8 cellular contexts compared by ENCODE assay signal in genomic region chr1:210291786-210292275, GRCh38. TPM values are rescaled to one million over a fixed set of nuclear protein-coding genes. Genes with fewer than 3 reads are reported as not detected.
DNase-seq lines count a peak whose midpoint lies in the region; ATAC-seq and TF ChIP-seq lines count a peak whose summit lies in the region.

No MANE protein-coding gene starts in this region.

- peak overlapping the region; percentile 63 for H3K4me3 Mint-ChIP-seq in MCF 10A (ENCODE audit: unreplicated experiment)

- no peak for TF ChIP-seq CTCF in MCF 10A (IDR thresholded peaks at IDR 0.05; ENCODE audit: unreplicated experiment)

- peaks cover 41% of the 10 kb centered on the region for H3K27me3 Mint-ChIP-seq in MCF 10A (ENCODE audit: insufficient read depth, unreplicated experiment)

- POLR2A ChIA-PET in MCF 10A (lab: Yijun Ruan, JAX): interaction anchor here (1.7 kb wide), 1 partner anchor 12 kb away, joined by 4 read pairs; no protein-coding TSS in a partner anchor

- no peaks in the 10 kb centered on the region for H3K9me3 Mint-ChIP-seq in MCF 10A (ENCODE audit: unreplicated experiment)

- no TSS peak for BruUV-seq in MCF 10A (replicated peaks; lab: Mats Ljungman, UMichigan)

- intact Hi-C loops in MCF 10A (cut with micrococcal nuclease): no loop called here

- CTCF ChIA-PET in MCF 10A (lab: Yijun Ruan, JAX): interaction anchor here (0.6 to 2.6 kb wide), 28 partner anchors 8 to 206 kb away, joined by 3 to 12 read pairs (median 4); no protein-coding TSS in a partner anchor

- H3K27me3 ChIP-seq in HAP-1 (ENCODE audit: low read depth) (no peaks in the 10 kb centered on the region), stomach smooth muscle (ENCODE audit: control insufficient read depth in 1 of 2, insufficient read depth in 2 of 2, low read length in 2 of 2) (no peaks in the 10 kb centered on the region)

- H3K36me3 ChIP-seq in HAP-1 (replicated peaks): no peaks in the 10 kb centered on the region
- H3K36me3 ChIP-seq in stomach smooth muscle (ENCODE audit: control insufficient read depth in 2 of 2, insufficient read depth in 2 of 2, low read length in 2 of 2): no peaks in the 10 kb centered on the region

- no peaks in the 10 kb centered on the region for H3K36me3 Mint-ChIP-seq in MCF 10A (ENCODE audit: insufficient read depth, unreplicated experiment)

- in situ Hi-C loops in HAP-1 (cut with MboI; ENCODE audit: low sequenced_read_pairs): no loop called here

- DNase-seq in HAP-1 (ENCODE audit: low spot score in 2 of 2) (no peak), MCF 10A (ENCODE audit: unreplicated experiment) (no peak), iris pigment epithelial cell (ENCODE audit: low read depth) (peak; percentile 23), NCI-H748 (lab: John Stamatoyannopoulos, UW; ENCODE audit: unreplicated experiment) (no peak), SW 1271 (lab: John Stamatoyannopoulos, UW) (no peak)

- H3K27ac ChIP-seq in stomach smooth muscle (ENCODE audit: low read length): peak overlapping the region; percentile 93

- H3K4me1 ChIP-seq in HAP-1 (peaks cover 30% of the 10 kb centered on the region), stomach smooth muscle (ENCODE audit: control insufficient read depth, insufficient read depth, low read length) (peaks cover 43% of the 10 kb centered on the region)

- peaks cover 5% of the 10 kb centered on the region for H3K4me1 Mint-ChIP-seq in MCF 10A (ENCODE audit: insufficient read depth, unreplicated experiment)

- H3K4me3 ChIP-seq in HAP-1 (peak overlapping the region; percentile 22), stomach smooth muscle (ENCODE audit: low read length in 2 of 2) (peak overlapping the region; percentile 28 to 75)

- ATAC-seq in GM18867 (IDR thresholded peaks at IDR 0.05; ENCODE audit: unreplicated experiment): no peak
- no peak for ATAC-seq in GM19463 (IDR thresholded peaks at IDR 0.05; ENCODE audit: unreplicated experiment)

- peak overlapping the region; percentile 56 to 76 for H3K9ac ChIP-seq in stomach smooth muscle (ENCODE audit: low read length in 2 of 2)

- H3K27ac Mint-ChIP-seq in MCF 10A (ENCODE audit: low read depth, unreplicated experiment): no peak overlapping the region

- no peaks in the 10 kb centered on the region for H3K9me3 ChIP-seq in HAP-1
- no peaks in the 10 kb centered on the region for H3K9me3 ChIP-seq in stomach smooth muscle (ENCODE audit: control insufficient read depth in 2 of 2, low read length in 2 of 2)

RNA-seq across cellular contexts. Expression of gene HHAT, which starts 36.9 kb away (rescaled TPM):
- 4.6 and 4.9 TPM in 2 replicates for total RNA-seq in MCF 10A (2022)

RNA-seq across cellular contexts. Expression of gene SERTAD4, which starts 59.2 kb away (rescaled TPM):
- total RNA-seq in MCF 10A (2022): 0.19 TPM in 1 of 2 replicates, not detected in the other
